ENCODE assay signal across 1 cellular context in the genomic region with DNA sequence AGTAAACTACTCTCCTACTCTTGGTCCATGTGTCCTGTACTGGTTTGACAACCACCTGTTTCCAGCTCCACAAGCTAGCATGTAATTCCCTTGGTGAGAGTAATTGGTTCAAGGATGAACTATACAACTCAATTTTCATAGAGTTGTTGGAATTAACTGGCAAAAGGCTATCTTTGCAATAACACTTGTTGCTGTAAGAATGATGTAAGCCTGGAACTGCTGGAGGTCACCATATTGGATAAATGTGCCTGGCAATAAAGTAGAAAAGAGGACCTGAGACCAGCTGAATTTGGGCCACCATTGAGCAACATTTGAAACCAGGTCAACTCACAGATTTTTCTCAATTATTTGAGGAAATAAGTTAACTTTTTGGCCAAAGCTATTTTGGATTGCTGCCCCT.
TF ChIP-seq lines count a peak whose summit lies in the region.

No MANE protein-coding gene starts in this region.

TF ChIP-seq in GM23338, 12 proteins besides CTCF, POLR2A, EP300 and RAD21 (continued from another document):
- TF ChIP-seq, protein P1, sequence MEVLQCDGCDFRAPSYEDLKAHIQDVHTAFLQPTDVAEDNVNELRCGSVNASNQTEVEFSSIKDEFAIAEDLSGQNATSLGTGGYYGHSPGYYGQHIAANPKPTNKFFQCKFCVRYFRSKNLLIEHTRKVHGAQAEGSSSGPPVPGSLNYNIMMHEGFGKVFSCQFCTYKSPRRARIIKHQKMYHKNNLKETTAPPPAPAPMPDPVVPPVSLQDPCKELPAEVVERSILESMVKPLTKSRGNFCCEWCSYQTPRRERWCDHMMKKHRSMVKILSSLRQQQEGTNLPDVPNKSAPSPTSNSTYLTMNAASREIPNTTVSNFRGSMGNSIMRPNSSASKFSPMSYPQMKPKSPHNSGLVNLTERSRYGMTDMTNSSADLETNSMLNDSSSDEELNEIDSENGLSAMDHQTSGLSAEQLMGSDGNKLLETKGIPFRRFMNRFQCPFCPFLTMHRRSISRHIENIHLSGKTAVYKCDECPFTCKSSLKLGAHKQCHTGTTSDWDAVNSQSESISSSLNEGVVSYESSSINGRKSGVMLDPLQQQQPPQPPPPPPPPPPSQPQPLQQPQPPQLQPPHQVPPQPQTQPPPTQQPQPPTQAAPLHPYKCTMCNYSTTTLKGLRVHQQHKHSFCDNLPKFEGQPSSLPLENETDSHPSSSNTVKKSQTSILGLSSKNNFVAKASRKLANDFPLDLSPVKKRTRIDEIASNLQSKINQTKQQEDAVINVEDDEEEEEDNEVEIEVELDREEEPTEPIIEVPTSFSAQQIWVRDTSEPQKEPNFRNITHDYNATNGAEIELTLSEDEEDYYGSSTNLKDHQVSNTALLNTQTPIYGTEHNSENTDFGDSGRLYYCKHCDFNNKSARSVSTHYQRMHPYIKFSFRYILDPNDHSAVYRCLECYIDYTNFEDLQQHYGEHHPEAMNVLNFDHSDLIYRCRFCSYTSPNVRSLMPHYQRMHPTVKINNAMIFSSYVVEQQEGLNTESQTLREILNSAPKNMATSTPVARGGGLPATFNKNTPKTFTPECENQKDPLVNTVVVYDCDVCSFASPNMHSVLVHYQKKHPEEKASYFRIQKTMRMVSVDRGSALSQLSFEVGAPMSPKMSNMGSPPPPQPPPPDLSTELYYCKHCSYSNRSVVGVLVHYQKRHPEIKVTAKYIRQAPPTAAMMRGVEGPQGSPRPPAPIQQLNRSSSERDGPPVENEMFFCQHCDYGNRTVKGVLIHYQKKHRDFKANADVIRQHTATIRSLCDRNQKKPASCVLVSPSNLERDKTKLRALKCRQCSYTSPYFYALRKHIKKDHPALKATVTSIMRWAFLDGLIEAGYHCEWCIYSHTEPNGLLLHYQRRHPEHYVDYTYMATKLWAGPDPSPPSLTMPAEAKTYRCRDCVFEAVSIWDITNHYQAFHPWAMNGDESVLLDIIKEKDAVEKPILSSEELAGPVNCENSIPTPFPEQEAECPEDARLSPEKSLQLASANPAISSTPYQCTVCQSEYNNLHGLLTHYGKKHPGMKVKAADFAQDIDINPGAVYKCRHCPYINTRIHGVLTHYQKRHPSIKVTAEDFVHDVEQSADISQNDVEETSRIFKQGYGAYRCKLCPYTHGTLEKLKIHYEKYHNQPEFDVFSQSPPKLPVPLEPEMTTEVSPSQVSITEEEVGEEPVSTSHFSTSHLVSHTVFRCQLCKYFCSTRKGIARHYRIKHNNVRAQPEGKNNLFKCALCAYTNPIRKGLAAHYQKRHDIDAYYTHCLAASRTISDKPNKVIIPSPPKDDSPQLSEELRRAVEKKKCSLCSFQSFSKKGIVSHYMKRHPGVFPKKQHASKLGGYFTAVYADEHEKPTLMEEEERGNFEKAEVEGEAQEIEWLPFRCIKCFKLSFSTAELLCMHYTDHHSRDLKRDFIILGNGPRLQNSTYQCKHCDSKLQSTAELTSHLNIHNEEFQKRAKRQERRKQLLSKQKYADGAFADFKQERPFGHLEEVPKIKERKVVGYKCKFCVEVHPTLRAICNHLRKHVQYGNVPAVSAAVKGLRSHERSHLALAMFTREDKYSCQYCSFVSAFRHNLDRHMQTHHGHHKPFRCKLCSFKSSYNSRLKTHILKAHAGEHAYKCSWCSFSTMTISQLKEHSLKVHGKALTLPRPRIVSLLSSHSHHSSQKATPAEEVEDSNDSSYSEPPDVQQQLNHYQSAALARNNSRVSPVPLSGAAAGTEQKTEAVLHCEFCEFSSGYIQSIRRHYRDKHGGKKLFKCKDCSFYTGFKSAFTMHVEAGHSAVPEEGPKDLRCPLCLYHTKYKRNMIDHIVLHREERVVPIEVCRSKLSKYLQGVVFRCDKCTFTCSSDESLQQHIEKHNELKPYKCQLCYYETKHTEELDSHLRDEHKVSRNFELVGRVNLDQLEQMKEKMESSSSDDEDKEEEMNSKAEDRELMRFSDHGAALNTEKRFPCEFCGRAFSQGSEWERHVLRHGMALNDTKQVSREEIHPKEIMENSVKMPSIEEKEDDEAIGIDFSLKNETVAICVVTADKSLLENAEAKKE (CRISPR knock-in tag; IDR thresholded peaks at IDR 0.05): no peak
- no peak for TF ChIP-seq ZNF114 (CRISPR knock-in tag; IDR thresholded peaks at IDR 0.05)
